ENCODE assay signal across 8 cellular contexts in the genomic region with DNA sequence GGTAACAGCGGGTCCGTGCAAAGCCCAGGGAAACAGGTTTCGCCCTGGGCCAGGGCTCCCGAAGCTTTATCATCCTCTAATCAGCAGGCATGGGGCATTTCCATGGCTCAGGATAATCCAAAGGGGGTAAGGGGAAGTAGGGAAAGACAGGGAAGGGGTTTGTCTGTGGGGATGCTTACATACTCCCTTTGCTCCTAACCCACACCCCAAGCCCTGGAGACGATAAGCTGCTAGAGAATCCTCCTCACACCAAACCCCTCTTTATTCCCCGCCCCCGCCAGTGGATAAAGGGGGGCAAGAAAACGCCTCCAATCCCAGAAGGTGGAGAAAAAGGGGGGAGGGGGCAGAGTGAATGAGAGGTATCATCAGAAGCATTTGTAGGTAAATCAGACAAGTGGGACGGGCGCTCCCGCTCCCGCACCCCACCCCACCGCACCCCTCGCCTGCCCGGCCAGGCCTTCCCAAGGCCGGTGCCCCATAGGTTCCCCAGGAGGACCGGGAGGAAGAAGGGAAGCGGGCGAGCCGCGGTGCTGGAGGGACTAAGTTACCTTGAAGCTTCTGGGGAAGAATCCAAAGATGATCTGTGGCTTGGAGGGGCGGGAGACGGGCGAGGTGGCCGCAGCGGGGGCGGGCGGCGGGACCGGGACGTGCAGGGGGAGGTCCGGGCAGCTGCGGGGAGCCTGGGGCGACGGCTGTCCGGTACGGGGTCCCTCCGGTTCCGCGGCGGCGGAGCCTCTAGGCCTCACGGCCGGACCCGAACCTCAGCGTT. TPM values are rescaled to one million over a fixed set of nuclear protein-coding genes. Genes with fewer than 3 reads are reported as not detected.
A peak's percentile ranks its signal among the peaks of the same experiment; 100 is the strongest.
DNase-seq lines count a peak whose midpoint lies in the region; ATAC-seq and TF ChIP-seq lines count a peak whose summit lies in the region.

No MANE protein-coding gene starts in this region.

- H2AFZ ChIP-seq in MM.1S (ENCODE audit: low read length) = peak overlapping the region; percentile 27; the same call in 1 of the 2 replicates

- H3K4me1 ChIP-seq in MM.1S (ENCODE audit: low read length) (peaks cover 5% of the 10 kb centered on the region; the same call in 1 of the 2 replicates), rectal smooth muscle tissue (ENCODE audit: control insufficient read depth, insufficient read depth, low read length) (peaks cover 3% of the 10 kb centered on the region)

- H3K9me2 ChIP-seq in MM.1S (replicated peaks; ENCODE audit: insufficient read depth, low read length) = no peaks in the 10 kb centered on the region

- H3K79me2 ChIP-seq in MM.1S (ENCODE audit: low read length) = peaks cover 39% of the 10 kb centered on the region

- peak; percentile 43 for DNase-seq in EL
- no peak for DNase-seq in MM.1S
- DNase-seq in activated naive CD4-positive, alpha-beta T cell treated with anti-CD3 and anti-CD28 coated beads, Interleukin-2, amount 50 U/mL, for 16 hours = peak; percentile 13
- DNase-seq in left cardiac atrium = peak; percentile 45
- DNase-seq in HPDE6-E6E7 (ENCODE audit: extremely low spot score) = no peak
- DNase-seq in NCI-H187 (lab: John Stamatoyannopoulos, UW) = no peak

- intact Hi-C loops in left cardiac atrium (cut with DNase I) = loop anchor here (2.0 to 10.0 kb wide), 4 partner anchors 100 to 158 kb away; a partner anchor contains a TSS

- H3F3A ChIP-seq in MM.1S (ENCODE audit: insufficient read depth, low read length) = no peaks in the 10 kb centered on the region

- no peak for TF ChIP-seq CTCF in MM.1S (IDR thresholded peaks at IDR 0.05; ENCODE audit: low read length)

- H3K9me3 ChIP-seq in MM.1S (replicated peaks; ENCODE audit: insufficient read depth, low read length) = no peaks in the 10 kb centered on the region

- H3K36me3 ChIP-seq in MM.1S (replicated peaks; ENCODE audit: insufficient read depth, low read length) (no peaks in the 10 kb centered on the region), rectal smooth muscle tissue (ENCODE audit: control insufficient read depth, insufficient read depth, low read length) (no peaks in the 10 kb centered on the region)

- H3K4me2 ChIP-seq in MM.1S (ENCODE audit: low read depth, low read length) = peak overlapping the region; percentile 63

- H3K27me3 ChIP-seq in MM.1S (replicated peaks; ENCODE audit: insufficient read depth, low read length) (no peaks in the 10 kb centered on the region), rectal smooth muscle tissue (ENCODE audit: control insufficient read depth, insufficient read depth, low read length) (no peaks in the 10 kb centered on the region)

- peak overlapping the region; percentile 72 for H3K4me3 ChIP-seq in MM.1S (ENCODE audit: low read length)
- H3K4me3 ChIP-seq in rectal smooth muscle tissue (ENCODE audit: low read length) = peak overlapping the region; percentile 95

- H3K9ac ChIP-seq in MM.1S (ENCODE audit: low read length) = peak overlapping the region; percentile 68
- H3K9ac ChIP-seq in rectal smooth muscle tissue (ENCODE audit: low read length) = peak overlapping the region; percentile 24

- H4K20me1 ChIP-seq in MM.1S (ENCODE audit: insufficient read depth, low read length) = no peaks in the 10 kb centered on the region

- H3K27ac ChIP-seq in MM.1S (ENCODE audit: low read length) = peak overlapping the region; percentile 34; the same call in 1 of the 2 replicates
- peak overlapping the region; percentile 85 for H3K27ac ChIP-seq in rectal smooth muscle tissue (ENCODE audit: low read depth, low read length)

- ATAC-seq in GM21528 (IDR thresholded peaks at IDR 0.05; ENCODE audit: low FRiP score, unreplicated experiment) (peak; percentile 13), left cardiac atrium (peak; percentile 21 to 48)

RNA-seq across cellular contexts. Expression of a gene that starts 0.8 kb away (rescaled TPM):
- 10 to 100 TPM; 33.4 to 36.6 TPM for total RNA-seq in left cardiac atrium

Comparison
In these comparisons a context has a peak if more than half of its experiments do, and no peak if none do; other contexts are left out.
1. DNase-seq: peak in EL (single experiment), activated naive CD4-positive, alpha-beta T cell treated with anti-CD3 and anti-CD28 coated beads, Interleukin-2, amount 50 U/mL, for 16 hours (single experiment) and left cardiac atrium (single experiment); none in MM.1S (single experiment), HPDE6-E6E7 (single experiment) and NCI-H187 (0 of 2).